Comparison of ENCODE assay signal across 14 cellular contexts in the genomic region with DNA sequence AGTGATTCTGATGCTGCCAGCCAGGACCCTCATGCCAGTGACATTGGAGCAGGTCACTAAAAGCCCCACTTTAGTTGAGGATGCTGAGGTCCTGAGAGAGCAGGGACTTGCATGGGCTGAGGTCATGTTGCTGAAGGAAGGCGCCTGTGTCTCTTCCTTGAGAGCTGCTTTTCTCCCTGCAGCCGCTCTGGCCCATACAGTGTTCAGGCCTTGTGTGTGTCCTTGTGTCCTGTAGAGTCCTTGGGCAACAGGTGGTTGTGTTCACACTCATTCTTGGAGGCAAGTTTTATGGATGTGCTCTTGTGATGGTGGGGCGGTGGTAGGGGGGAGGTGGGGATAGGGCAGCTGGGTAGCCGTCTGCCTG. TPM values are rescaled to one million over a fixed set of nuclear protein-coding genes. Genes with fewer than 3 reads are reported as not detected.
DNase-seq lines count a peak whose midpoint lies in the region; ATAC-seq and TF ChIP-seq lines count a peak whose summit lies in the region.
"Had no signal": no experiment of that assay in that cellular context is flagged by ENCODE, and none has a peak within 500 bp of the region (broad histone marks: within the 10 kb centered on the region; RNA-seq: fewer than 3 reads in every experiment).

No MANE protein-coding gene starts in this region.

- TF ChIP-seq CTCF in WTC11 (IDR thresholded peaks at IDR 0.05): no peak

- CTCF ChIA-PET in WTC11 (lab: Charles Lee): interaction anchor here (0.6 to 6.9 kb wide), 7 partner anchors 11 to 227 kb away, joined by 3 to 66 read pairs (median 5); partner anchors contain the start of gene PRXL2A

- H3K9me3 Mint-ChIP-seq in activated CD4-positive, alpha-beta T cell treated with anti-CD3 and anti-CD28 coated beads, Interleukin-2, amount 10 ng/mL, durations not matched to agents 24 days and 14 days: peaks cover 9% of the 10 kb centered on the region
- H3K9me3 Mint-ChIP-seq in WTC11: no peaks in the 10 kb centered on the region
- H3K9me3 Mint-ChIP-seq: HFFc6 had no signal

- ATAC-seq in WTC11: peak; percentile 14; the same call in 1 of the 2 replicates
- peak; percentile 0 for ATAC-seq in stimulated activated naive CD8-positive, alpha-beta T cell treated with anti-CD3 and anti-CD28 coated beads, Interleukin-15, Interleukin-2, amounts not matched to agents 100 U/mL and 50 U/mL, for 24 hours
- ATAC-seq: left lobe of liver had no signal

- no peaks in the 10 kb centered on the region for H3K27me3 Mint-ChIP-seq in activated CD4-positive, alpha-beta T cell treated with anti-CD3 and anti-CD28 coated beads, Interleukin-2, amount 10 ng/mL, durations not matched to agents 24 days and 14 days
- H3K27me3 Mint-ChIP-seq in WTC11 (ENCODE audit: low read depth): no peaks in the 10 kb centered on the region

- H3K4me3 Mint-ChIP-seq in activated CD4-positive, alpha-beta T cell treated with anti-CD3 and anti-CD28 coated beads, Interleukin-2, amount 10 ng/mL, durations not matched to agents 24 days and 14 days: peak overlapping the region; percentile 77
- no peak overlapping the region for H3K4me3 Mint-ChIP-seq in WTC11
- H3K4me3 Mint-ChIP-seq: HFFc6 had no signal

- H3K4me1 Mint-ChIP-seq in activated CD4-positive, alpha-beta T cell treated with anti-CD3 and anti-CD28 coated beads, Interleukin-2, amount 10 ng/mL, durations not matched to agents 24 days and 14 days: peaks cover 86% of the 10 kb centered on the region
- H3K4me1 Mint-ChIP-seq in WTC11: peaks cover 53% of the 10 kb centered on the region

- H3K27ac ChIP-seq in epithelial cell of prostate: peak overlapping the region; percentile 45
- H3K27ac ChIP-seq: SJCRH30 had no signal

- POLR2A ChIA-PET in WTC11 (lab: Charles Lee): interaction anchor here (2.1 kb wide), 1 partner anchor 12 kb away, joined by 5 read pairs; no protein-coding TSS in a partner anchor

- peaks cover 42% of the 10 kb centered on the region for H3K36me3 Mint-ChIP-seq in activated CD4-positive, alpha-beta T cell treated with anti-CD3 and anti-CD28 coated beads, Interleukin-2, amount 10 ng/mL, durations not matched to agents 24 days and 14 days (ENCODE audit: low read depth)
- peaks cover 24% of the 10 kb centered on the region for H3K36me3 Mint-ChIP-seq in WTC11

- no peak for DNase-seq in activated CD4-positive, alpha-beta T cell treated with anti-CD3 and anti-CD28 coated beads, Interleukin-2, amount 10 ng/mL, durations not matched to agents 24 days and 14 days
- no peak for DNase-seq in activated CD4-positive, alpha-beta T cell treated with anti-CD3 and anti-CD28 coated beads, Interleukin-2, amount 50 U/mL, for 48 hours
- no peak for DNase-seq in WTC11 (ENCODE audit: low spot score)
- no peak for DNase-seq in epithelial cell of prostate (ENCODE audit: low read depth, low spot score)
- no peak for DNase-seq in stimulated activated naive CD8-positive, alpha-beta T cell treated with anti-CD3 and anti-CD28 coated beads, Interleukin-15, Interleukin-2, amounts not matched to agents 100 U/mL and 50 U/mL, for 24 hours
- DNase-seq in pons (ENCODE audit: low spot score): no peak
- no peak for DNase-seq in OCI-M1 (lab: John Stamatoyannopoulos, UW)
- DNase-seq in foreskin melanocyte: no peak
- DNase-seq: DMS 273 treated with DMSO at 0.1 percent for 48 hours, HFFc6, hypothalamus, NCI-H2107, SJCRH30 had no signal

- peak overlapping the region; percentile 92 for H3K27ac Mint-ChIP-seq in activated CD4-positive, alpha-beta T cell treated with anti-CD3 and anti-CD28 coated beads, Interleukin-2, amount 10 ng/mL, durations not matched to agents 24 days and 14 days
- H3K27ac Mint-ChIP-seq in WTC11: no peak overlapping the region
- H3K27ac Mint-ChIP-seq: HFFc6 had no signal

- intact Hi-C loops in activated CD4-positive, alpha-beta T cell treated with anti-CD3 and anti-CD28 coated beads, Interleukin-2, amount 10 ng/mL, durations not matched to agents 24 days and 14 days (cut with micrococcal nuclease): loop anchor here (1.0 kb wide), 1 partner anchor 32 kb away; no protein-coding TSS in a partner anchor

TF ChIP-seq in WTC11, 78 proteins besides CTCF, POLR2A, EP300 and RAD21:
- TF ChIP-seq IRF2 (CRISPR knock-in tag; IDR thresholded peaks at IDR 0.05; ENCODE audit: borderline replicate concordance, low read depth) (no peak), ZNF219 (CRISPR knock-in tag; IDR thresholded peaks at IDR 0.05; ENCODE audit: borderline replicate concordance) (no peak), IRF1 (CRISPR knock-in tag; IDR thresholded peaks at IDR 0.05) (no peak), ESRRA (CRISPR knock-in tag; IDR thresholded peaks at IDR 0.05; ENCODE audit: borderline replicate concordance) (no peak), FOXK1 (CRISPR knock-in tag; IDR thresholded peaks at IDR 0.05) (no peak), HMGA2 (CRISPR knock-in tag; IDR thresholded peaks at IDR 0.05) (no peak), CREB1 (CRISPR knock-in tag; IDR thresholded peaks at IDR 0.05) (no peak), SMAD3 (CRISPR knock-in tag; IDR thresholded peaks at IDR 0.05; ENCODE audit: borderline replicate concordance) (no peak), ETV6 (CRISPR knock-in tag; IDR thresholded peaks at IDR 0.05) (no peak), EMX1 (CRISPR knock-in tag; IDR thresholded peaks at IDR 0.05) (no peak), TEAD4 (CRISPR knock-in tag; IDR thresholded peaks at IDR 0.05) (no peak), ZNF121 (CRISPR knock-in tag; IDR thresholded peaks at IDR 0.05) (no peak), SMAD4 (CRISPR knock-in tag; IDR thresholded peaks at IDR 0.05) (no peak), ZNF416 (CRISPR knock-in tag; IDR thresholded peaks at IDR 0.05) (no peak), TEAD1 (CRISPR knock-in tag; IDR thresholded peaks at IDR 0.05) (no peak), ZBTB21 (CRISPR knock-in tag; IDR thresholded peaks at IDR 0.05; ENCODE audit: borderline replicate concordance) (no peak), ATF2 (CRISPR knock-in tag; IDR thresholded peaks at IDR 0.05; ENCODE audit: borderline replicate concordance, low read depth) (no peak)
- TF ChIP-seq, protein P1, sequence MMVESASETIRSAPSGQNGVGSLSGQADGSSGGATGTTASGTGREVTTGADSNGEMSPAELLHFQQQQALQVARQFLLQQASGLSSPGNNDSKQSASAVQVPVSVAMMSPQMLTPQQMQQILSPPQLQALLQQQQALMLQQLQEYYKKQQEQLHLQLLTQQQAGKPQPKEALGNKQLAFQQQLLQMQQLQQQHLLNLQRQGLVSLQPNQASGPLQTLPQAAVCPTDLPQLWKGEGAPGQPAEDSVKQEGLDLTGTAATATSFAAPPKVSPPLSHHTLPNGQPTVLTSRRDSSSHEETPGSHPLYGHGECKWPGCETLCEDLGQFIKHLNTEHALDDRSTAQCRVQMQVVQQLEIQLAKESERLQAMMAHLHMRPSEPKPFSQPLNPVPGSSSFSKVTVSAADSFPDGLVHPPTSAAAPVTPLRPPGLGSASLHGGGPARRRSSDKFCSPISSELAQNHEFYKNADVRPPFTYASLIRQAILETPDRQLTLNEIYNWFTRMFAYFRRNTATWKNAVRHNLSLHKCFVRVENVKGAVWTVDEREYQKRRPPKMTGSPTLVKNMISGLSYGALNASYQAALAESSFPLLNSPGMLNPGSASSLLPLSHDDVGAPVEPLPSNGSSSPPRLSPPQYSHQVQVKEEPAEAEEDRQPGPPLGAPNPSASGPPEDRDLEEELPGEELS (CRISPR knock-in tag; IDR thresholded peaks at IDR 0.05): no peak
- TF ChIP-seq, protein P2, sequence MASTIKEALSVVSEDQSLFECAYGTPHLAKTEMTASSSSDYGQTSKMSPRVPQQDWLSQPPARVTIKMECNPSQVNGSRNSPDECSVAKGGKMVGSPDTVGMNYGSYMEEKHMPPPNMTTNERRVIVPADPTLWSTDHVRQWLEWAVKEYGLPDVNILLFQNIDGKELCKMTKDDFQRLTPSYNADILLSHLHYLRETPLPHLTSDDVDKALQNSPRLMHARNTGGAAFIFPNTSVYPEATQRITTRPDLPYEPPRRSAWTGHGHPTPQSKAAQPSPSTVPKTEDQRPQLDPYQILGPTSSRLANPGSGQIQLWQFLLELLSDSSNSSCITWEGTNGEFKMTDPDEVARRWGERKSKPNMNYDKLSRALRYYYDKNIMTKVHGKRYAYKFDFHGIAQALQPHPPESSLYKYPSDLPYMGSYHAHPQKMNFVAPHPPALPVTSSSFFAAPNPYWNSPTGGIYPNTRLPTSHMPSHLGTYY (CRISPR knock-in tag; IDR thresholded peaks at IDR 0.05): no peak

RNA-seq across cellular contexts. Expression of gene TSPAN14, which starts 33.3 kb away (rescaled TPM):
- total RNA-seq in activated CD4-positive, alpha-beta T cell treated with anti-CD3 and anti-CD28 coated beads, Interleukin-2, amount 10 ng/mL, durations not matched to agents 24 days and 14 days: 57.8 and 61.7 TPM in 2 replicates
- total RNA-seq in WTC11 (2021): 64.0 to 73.5 TPM (median 72.1 TPM) in 3 replicates

RNA-seq across cellular contexts. Expression of gene SH2D4B, which starts 50.3 kb away (rescaled TPM):
- 0.19 and 0.23 TPM in 2 replicates for total RNA-seq in activated CD4-positive, alpha-beta T cell treated with anti-CD3 and anti-CD28 coated beads, Interleukin-2, amount 10 ng/mL, durations not matched to agents 24 days and 14 days
- total RNA-seq in WTC11 (2021): 0.04 to 0.09 TPM in 2 of 3 replicates, not detected in the other
- total RNA-seq: HFFc6, left lobe of liver, SJCRH30 had no signal
